8 cellular contexts compared by ENCODE assay signal in the genomic region with DNA sequence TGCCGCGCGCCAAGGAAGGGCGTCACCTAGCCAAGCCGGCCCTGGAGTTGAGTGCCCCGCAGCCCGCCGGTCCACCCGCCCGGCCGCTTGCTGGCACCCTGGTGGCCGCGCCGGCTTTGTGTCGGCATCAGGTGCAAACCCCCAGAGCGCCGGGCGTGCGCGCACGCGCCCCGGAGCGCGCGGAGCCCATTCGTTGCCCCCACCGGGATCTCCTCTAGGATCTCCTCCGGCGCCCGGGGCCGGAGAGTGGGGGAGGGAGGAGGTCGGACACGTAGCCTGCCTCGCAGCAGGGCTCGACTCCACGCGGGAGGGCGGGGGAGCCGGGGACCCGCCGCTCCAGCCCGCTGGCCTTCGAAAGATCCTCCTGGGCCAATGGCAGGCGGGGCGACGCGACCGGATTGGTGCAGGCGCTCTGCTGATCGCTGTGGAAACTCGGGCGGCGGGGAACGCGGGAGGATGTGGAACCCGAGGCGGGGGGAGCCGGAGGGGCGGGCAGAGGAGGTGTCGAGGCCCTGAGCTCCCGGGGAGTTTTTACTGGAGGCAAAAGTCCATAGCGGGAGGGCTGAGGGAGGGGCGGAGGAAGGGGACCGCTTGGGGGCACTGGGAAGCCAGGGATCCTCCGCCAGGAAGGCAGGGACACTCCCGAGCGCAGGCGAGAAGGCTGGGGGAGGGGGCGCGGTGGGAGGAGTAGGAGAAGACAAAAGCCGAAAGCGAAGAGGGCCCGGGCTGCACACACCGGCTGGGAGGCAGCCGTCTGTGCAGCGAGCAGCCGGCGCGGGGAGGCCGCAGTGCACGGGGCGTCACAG. TPM values are rescaled to one million over a fixed set of nuclear protein-coding genes. Genes with fewer than 3 reads are reported as not detected.
DNase-seq lines count a peak whose midpoint lies in the region; ATAC-seq, FAIRE-seq and TF ChIP-seq lines count a peak whose summit lies in the region.

A gene (plus strand): TSS at position 728 of the 806 bp plus-strand sequence. CDS start 91 bp downstream, outside the sequence.

- peak within 1 kb of the TSS; percentile 91 to 100 (median 98) for H3K4me2 ChIP-seq in BLaER1 treated with 17β-estradiol and CSF1 and Interleukin-3, amounts not matched to agents 10 nM and 100 nM
- peak within 1 kb of the TSS; percentile 77 for H3K4me2 ChIP-seq in endothelial cell of umbilical vein (ENCODE audit: insufficient read depth, low read length)

- H3K27ac ChIP-seq in BLaER1 treated with 17β-estradiol and CSF1 and Interleukin-3, amounts not matched to agents 10 nM and 100 nM, result peak within 1 kb of the TSS; percentile 93 to 99 (median 96)
- H3K27ac ChIP-seq in endothelial cell of umbilical vein (ENCODE audit: insufficient read depth, low read depth, low read length) (peak within 1 kb of the TSS; percentile 86), mesodermal cell (ENCODE audit: low read depth, low read length, severe bottlenecking) (peak within 1 kb of the TSS; percentile 92)

- POLR2A ChIA-PET in endothelial cell of umbilical vein (lab: Charles Lee), result interaction anchor here (4.3 kb wide), 1 partner anchor 11 kb away, joined by 36 read pairs; a partner anchor contains a TSS

- CTCF ChIA-PET in endothelial cell of umbilical vein (lab: Charles Lee), result interaction anchor here (1.0 to 3.6 kb wide), 9 partner anchors 8 to 280 kb away, joined by 3 to 50 read pairs (median 4); a partner anchor contains a TSS

- peaks cover 0 to 40% (median 37%) of the 10 kb centered on the region in 11 experiments; a peak in 17 of 22 replicates for H4K20me1 ChIP-seq in BLaER1 treated with 17β-estradiol and CSF1 and Interleukin-3, amounts not matched to agents 10 nM and 100 nM
- H4K20me1 ChIP-seq in endothelial cell of umbilical vein (replicated peaks; ENCODE audit: control insufficient read depth, extremely low read depth, insufficient read depth, low read length), result peaks cover 4% of the 10 kb centered on the region

- peaks cover 49 to 54% (median 52%) of the 10 kb centered on the region in 10 experiments for H3K4me1 ChIP-seq in BLaER1 treated with 17β-estradiol and CSF1 and Interleukin-3, amounts not matched to agents 10 nM and 100 nM
- H3K4me1 ChIP-seq in endothelial cell of umbilical vein (ENCODE audit: control insufficient read depth, extremely low read depth, insufficient read depth, low read length), result peaks cover 40% of the 10 kb centered on the region
- H3K4me1 ChIP-seq in mesodermal cell (ENCODE audit: control insufficient read depth, insufficient read depth, low read length, poor library complexity, severe bottlenecking), result peaks cover 32% of the 10 kb centered on the region

- BruUV-seq in endothelial cell of umbilical vein (replicated peaks; lab: Mats Ljungman, UMichigan), result no TSS peak

- dilution Hi-C loops in endothelial cell of umbilical vein (cut with MboI; ENCODE audit: extremely low pct_ligation_motif_present, low sequenced_read_pairs), result no loop called here

- no peaks in the 10 kb centered on the region for H3K27me3 ChIP-seq in BLaER1 treated with 17β-estradiol and CSF1 and Interleukin-3, amounts not matched to agents 10 nM and 100 nM
- no peaks in the 10 kb centered on the region for H3K27me3 ChIP-seq in endothelial cell of umbilical vein (ENCODE audit: control insufficient read depth in 2 of 2, insufficient read depth in 2 of 2, low read length in 2 of 2)

- no peaks in the 10 kb centered on the region for H3K9me1 ChIP-seq in endothelial cell of umbilical vein (replicated peaks; ENCODE audit: control insufficient read depth, extremely low read depth, insufficient read depth, low read length)

- no peaks in the 10 kb centered on the region for H3K9me3 ChIP-seq in BLaER1 treated with 17β-estradiol and CSF1 and Interleukin-3, amounts not matched to agents 10 nM and 100 nM (replicated peaks in 1 of 11)
- no peaks in the 10 kb centered on the region for H3K9me3 ChIP-seq in endothelial cell of umbilical vein (replicated peaks; ENCODE audit: control insufficient read depth, insufficient read depth, low read length)
- H3K9me3 ChIP-seq in mesodermal cell (ENCODE audit: control insufficient read depth, low read length), result no peaks in the 10 kb centered on the region

- peaks cover 0 to 20% (median 4%) of the 10 kb centered on the region in 11 experiments; a peak in 10 of 22 replicates for H3K36me3 ChIP-seq in BLaER1 treated with 17β-estradiol and CSF1 and Interleukin-3, amounts not matched to agents 10 nM and 100 nM
- H3K36me3 ChIP-seq in endothelial cell of umbilical vein (ENCODE audit: control insufficient read depth in 2 of 2, extremely low read depth in 1 of 2, insufficient read depth in 2 of 2, low read length in 2 of 2), result peaks cover 0 to 2% of the 10 kb centered on the region in 2 experiments
- peaks cover 50% of the 10 kb centered on the region for H3K36me3 ChIP-seq in mesodermal cell (ENCODE audit: control insufficient read depth, insufficient read depth, low read length)

- no peak for TF ChIP-seq POLR2A in endothelial cell of umbilical vein (IDR thresholded peaks at IDR 0.05; ENCODE audit: low read depth, low read length)

- H3K79me2 ChIP-seq in endothelial cell of umbilical vein (ENCODE audit: control insufficient read depth, insufficient read depth, low read length), result peaks cover 48% of the 10 kb centered on the region

- DNase-seq in NCI-H82 treated with DMSO at 0.1 percent for 48 hours (lab: John Stamatoyannopoulos, UW; ENCODE audit: unreplicated experiment) (peak; percentile 92), endothelial cell of umbilical vein (ENCODE audit: low read depth, low spot score) (peak; percentile 93)
- DNase-seq in activated CD8-positive, alpha-beta memory T cell treated with anti-CD3 and anti-CD28 coated beads, Interleukin-2, amount 50 U/mL, for 4 hours, result peak; percentile 58
- peak; percentile 75 to 76 for DNase-seq in stimulated activated CD8-positive, alpha-beta memory T cell treated with anti-CD3 and anti-CD28 coated beads, Interleukin-2, amount 100 ng/mL, for 48 hours (ENCODE audit: low read depth in 2 of 2)

- intact Hi-C loops in endothelial cell of umbilical vein (cut with micrococcal nuclease), result loop anchor here (1.0 kb wide), 2 partner anchors 10 to 35 kb away; a partner anchor contains a TSS

- FAIRE-seq in endothelial cell of umbilical vein (lab: Jason Lieb, UNC), result peak; percentile 98

- peak within 1 kb of the TSS; percentile 90 to 98 (median 95) for H3K9ac ChIP-seq in BLaER1 treated with 17β-estradiol and CSF1 and Interleukin-3, amounts not matched to agents 10 nM and 100 nM
- H3K9ac ChIP-seq in endothelial cell of umbilical vein (replicated peaks; ENCODE audit: extremely low read depth, insufficient read depth, low read length), result peak within 1 kb of the TSS; percentile 90

- 0 to 1% methylated on average over 55 to 56 of the region's 83 CpGs for WGBS in mesodermal cell (ENCODE audit: insufficient coverage in 2 of 2), 2 experiments

- ATAC-seq in GM19395 (IDR thresholded peaks at IDR 0.05; ENCODE audit: unreplicated experiment) (peak; percentile 74), HG03520 (IDR thresholded peaks at IDR 0.05; ENCODE audit: unreplicated experiment) (peak; percentile 72)

- peak within 1 kb of the TSS; percentile 15 for H2AFZ ChIP-seq in endothelial cell of umbilical vein (ENCODE audit: low read depth, low read length)

- H3K4me3 ChIP-seq in BLaER1 treated with 17β-estradiol and CSF1 and Interleukin-3, amounts not matched to agents 10 nM and 100 nM, result peak within 1 kb of the TSS; percentile 78 to 97 (median 89)
- H3K4me3 ChIP-seq in endothelial cell of umbilical vein (replicated peaks in 1 of 3; ENCODE audit: insufficient read depth in 1 of 3, low read depth in 1 of 3, low read length in 3 of 3), result peak within 1 kb of the TSS; percentile 69 to 93 (median 76)
- peak within 1 kb of the TSS; percentile 97 for H3K4me3 ChIP-seq in mesodermal cell (ENCODE audit: extremely low read depth, insufficient read depth, low read length, poor library complexity, severe bottlenecking)

- TF ChIP-seq CTCF in endothelial cell of umbilical vein (IDR thresholded peaks at IDR 0.05; ENCODE audit: extremely low read depth in 1 of 2, insufficient read depth in 1 of 2, low read depth in 1 of 2, low read length in 2 of 2), result peak; percentile 12 to 28

TF ChIP-seq in endothelial cell of umbilical vein, 7 proteins besides CTCF, POLR2A, EP300 and RAD21:
- peak; percentile 65 for TF ChIP-seq MYC (IDR thresholded peaks at IDR 0.05; ENCODE audit: low read depth, low read length)
- TF ChIP-seq GATA2 (IDR thresholded peaks at IDR 0.05; ENCODE audit: insufficient read depth, insufficient read length, low read depth, low read length), result peak; percentile 11
- TF ChIP-seq FOS (IDR thresholded peaks at IDR 0.05; ENCODE audit: borderline replicate concordance, insufficient read depth, low read length), result no peak
- peak; percentile 82 for TF ChIP-seq POLR2AphosphoS5 (IDR thresholded peaks at IDR 0.05; ENCODE audit: insufficient read depth, low read depth, low read length)
- TF ChIP-seq, protein P1, sequence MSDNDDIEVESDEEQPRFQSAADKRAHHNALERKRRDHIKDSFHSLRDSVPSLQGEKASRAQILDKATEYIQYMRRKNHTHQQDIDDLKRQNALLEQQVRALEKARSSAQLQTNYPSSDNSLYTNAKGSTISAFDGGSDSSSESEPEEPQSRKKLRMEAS (IDR thresholded peaks at IDR 0.05; ENCODE audit: insufficient read depth, insufficient read length), result peak; percentile 52

RNA-seq across cellular contexts. Expression of the gene that starts here (rescaled TPM):
- total RNA-seq in endothelial cell of umbilical vein, result 668 and 694 TPM in 2 replicates
- 898 and 969 TPM in 2 replicates for polyA plus RNA-seq in endothelial cell of umbilical vein
- 619 and 783 TPM in 2 replicates for polyA plus RNA-seq in endothelial cell of umbilical vein (2011; cell fraction: cytosol; rRNA removed)
- polyA plus RNA-seq in endothelial cell of umbilical vein (2011; cell fraction: nucleus; rRNA removed), result 552 and 630 TPM in 2 replicates
- 311 and 450 TPM in 2 replicates for polyA plus RNA-seq in endothelial cell of umbilical vein (2012)
- polyA minus RNA-seq in endothelial cell of umbilical vein, result 1,118 and 1,176 TPM in 2 replicates
- 46.5 TPM for polyA minus RNA-seq in endothelial cell of umbilical vein (2011; cell fraction: cytosol; rRNA and poly(A)+ RNA removed)
- 172 and 219 TPM in 2 replicates for polyA minus RNA-seq in endothelial cell of umbilical vein (2011; cell fraction: nucleus; rRNA and poly(A)+ RNA removed)
- 708 TPM for polyA plus RNA-seq in mesodermal cell (2013, experiment 1 of 2)
- polyA plus RNA-seq in mesodermal cell (2013, experiment 2 of 2), result 593 TPM

Comparison
In these comparisons a context has a peak if more than half of its experiments do, and no peak if none do; other contexts are left out.
1. Peak in every context shown above with its lines: DNase-seq, ATAC-seq, H3K4me3 ChIP-seq and H3K27ac ChIP-seq.